In the genomic region with DNA sequence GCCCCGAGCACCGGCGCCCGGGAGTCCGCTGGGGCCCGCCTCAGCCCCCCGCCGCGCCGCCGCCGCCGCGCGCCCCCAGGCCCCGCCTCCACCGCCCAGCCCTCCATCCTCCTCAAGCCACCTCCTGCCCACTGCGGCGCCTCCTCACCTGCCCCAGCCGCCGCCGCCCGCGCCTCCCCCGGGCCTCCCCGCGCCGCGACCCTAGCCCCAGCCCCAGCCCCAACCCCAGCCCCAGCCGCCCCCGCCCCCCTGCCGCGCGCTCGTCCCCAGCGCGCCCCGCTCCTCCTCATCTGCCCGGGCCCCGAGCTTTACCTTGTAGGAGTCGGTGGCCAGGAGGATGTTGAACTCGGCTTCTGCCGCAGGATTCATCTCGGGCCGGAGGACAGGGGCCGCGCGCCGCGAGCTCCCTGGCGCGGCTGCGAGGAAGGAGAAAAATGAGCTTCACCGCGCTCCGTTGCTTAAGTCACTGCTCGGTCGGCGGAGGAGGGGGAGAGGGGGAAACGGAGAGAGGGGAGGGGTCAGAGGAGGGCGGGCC, we compare ENCODE assay signal across 8 cellular contexts. TPM values are rescaled to one million over a fixed set of nuclear protein-coding genes. Genes with fewer than 3 reads are reported as not detected.
DNase-seq lines count a peak whose midpoint lies in the region; ATAC-seq, FAIRE-seq and TF ChIP-seq lines count a peak whose summit lies in the region.

Gene NAMPT, minus strand, starts transcription at position 468 of the 535 bp plus-strand sequence. Its CDS starts 99 bp downstream, at position 369.

- H3K36me3 ChIP-seq in GM23338 (ENCODE audit: insufficient read depth) (no peaks in the 10 kb centered on the region), neutrophil (peaks cover 40% of the 10 kb centered on the region)

- peaks cover 4% of the 10 kb centered on the region for H3F3A ChIP-seq in GM23338 (replicated peaks; ENCODE audit: low read depth)

- H3K4me3 Mint-ChIP-seq in GM23338, result peak within 1 kb of the TSS; percentile 90
- H3K4me3 Mint-ChIP-seq in activated T-cell treated with anti-CD3 and anti-CD28 coated beads, Interleukin-2, amount 50 U/mL, for 4 hours, result peak within 1 kb of the TSS; percentile 96

- ATAC-seq in GM23338, result peak; percentile 41
- ATAC-seq in activated T-cell treated with anti-CD3 and anti-CD28 coated beads, Interleukin-2, amount 50 U/mL, for 4 hours, result peak; percentile 27

- no peaks in the 10 kb centered on the region for H3K9me3 ChIP-seq in neutrophil

- H3K79me2 ChIP-seq in GM23338 (replicated peaks; ENCODE audit: insufficient read depth), result peaks cover 45% of the 10 kb centered on the region

- DNase-seq in GM10266 (ENCODE audit: extremely low spot score) (peak; percentile 40), GM23338 (ENCODE audit: low spot score) (peak; percentile 63), NCI-H146 (lab: John Stamatoyannopoulos, UW) (peak; percentile 82), fibroblast of the aortic adventitia (ENCODE audit: low read depth) (no peak), D721Med (ENCODE audit: insufficient read length, low spot score) (no peak), MV-4-11 (lab: John Stamatoyannopoulos, UW) (no peak)
- peak; percentile 46 for DNase-seq in activated T-cell treated with anti-CD3 and anti-CD28 coated beads, Interleukin-2, amount 50 U/mL, for 4 hours

- no peaks in the 10 kb centered on the region for H3K27me3 ChIP-seq in GM23338 (ENCODE audit: insufficient read depth)
- no peaks in the 10 kb centered on the region for H3K27me3 ChIP-seq in neutrophil

- peaks cover 32% of the 10 kb centered on the region for H4K20me1 ChIP-seq in GM23338 (replicated peaks; ENCODE audit: insufficient read depth)

- peak within 1 kb of the TSS; percentile 97 for H3K27ac Mint-ChIP-seq in GM23338

- peak within 1 kb of the TSS; percentile 94 for H2AFZ ChIP-seq in GM23338

- H3K4me2 ChIP-seq in GM23338, result peak within 1 kb of the TSS; percentile 86

- no peaks in the 10 kb centered on the region for H3K9me2 ChIP-seq in GM23338 (ENCODE audit: insufficient read depth)

- H3K4me1 Mint-ChIP-seq in GM23338, result peaks cover 27% of the 10 kb centered on the region
- H3K4me1 Mint-ChIP-seq in activated T-cell treated with anti-CD3 and anti-CD28 coated beads, Interleukin-2, amount 50 U/mL, for 4 hours (ENCODE audit: low read depth), result peaks cover 35% of the 10 kb centered on the region

- no peak for FAIRE-seq in D721Med (lab: Jason Lieb, UNC)

- H3K4me1 ChIP-seq in GM23338 (ENCODE audit: insufficient read depth), result peaks cover 31% of the 10 kb centered on the region
- H3K4me1 ChIP-seq in neutrophil (ENCODE audit: control insufficient read depth in 1 of 2, insufficient read depth in 1 of 2, low read depth in 1 of 2, low read length in 1 of 2), result peaks cover 22 to 31% of the 10 kb centered on the region in 2 experiments

- peak within 1 kb of the TSS; percentile 100 for H3K27ac ChIP-seq in GM23338 (ENCODE audit: low read depth)
- peak within 1 kb of the TSS; percentile 96 for H3K27ac ChIP-seq in neutrophil

- H3K9me3 Mint-ChIP-seq in GM23338, result no peaks in the 10 kb centered on the region
- H3K9me3 Mint-ChIP-seq in activated T-cell treated with anti-CD3 and anti-CD28 coated beads, Interleukin-2, amount 50 U/mL, for 4 hours, result no peaks in the 10 kb centered on the region

- peak within 1 kb of the TSS; percentile 79 for H3K4me3 ChIP-seq in GM23338
- H3K4me3 ChIP-seq in fibroblast of the aortic adventitia (ENCODE audit: low read depth, low read length), result peak within 1 kb of the TSS; percentile 82
- H3K4me3 ChIP-seq in neutrophil (ENCODE audit: low read depth in 1 of 2, low read length in 1 of 2), result peak within 1 kb of the TSS; percentile 86 to 89

- no peak for TF ChIP-seq CTCF in GM10266 (IDR thresholded peaks at IDR 0.05; ENCODE audit: control insufficient read depth, insufficient read depth, low read depth, missing control alignments)
- TF ChIP-seq CTCF in GM23338 (conservative IDR thresholded peaks at IDR 0.05; ENCODE audit: low read depth in 2 of 2), result no peak
- no peak for TF ChIP-seq CTCF in fibroblast of the aortic adventitia (IDR thresholded peaks at IDR 0.05; ENCODE audit: insufficient read depth, low read length)
- peak; percentile 29 for TF ChIP-seq CTCF in neutrophil (IDR thresholded peaks at IDR 0.05)
- TF ChIP-seq CTCF in D721Med (IDR thresholded peaks at IDR 0.05; ENCODE audit: insufficient read depth, missing control alignments), result no peak

- H3K27me3 Mint-ChIP-seq in GM23338 (ENCODE audit: insufficient read depth, low read depth, poor library complexity), result peaks cover 5% of the 10 kb centered on the region
- H3K27me3 Mint-ChIP-seq in activated T-cell treated with anti-CD3 and anti-CD28 coated beads, Interleukin-2, amount 50 U/mL, for 4 hours (ENCODE audit: low read depth), result no peaks in the 10 kb centered on the region

- H3K36me3 Mint-ChIP-seq in GM23338 (ENCODE audit: low read depth), result no peaks in the 10 kb centered on the region
- peaks cover 35% of the 10 kb centered on the region for H3K36me3 Mint-ChIP-seq in activated T-cell treated with anti-CD3 and anti-CD28 coated beads, Interleukin-2, amount 50 U/mL, for 4 hours (ENCODE audit: insufficient read depth)

TF ChIP-seq in GM23338, 12 proteins besides CTCF, POLR2A, EP300 and RAD21 (continues in another document):
- TF ChIP-seq ZNF331 (CRISPR knock-in tag; IDR thresholded peaks at IDR 0.05; ENCODE audit: low read depth) (no peak), EZH2 (IDR thresholded peaks at IDR 0.05; ENCODE audit: low read depth, unreplicated experiment) (no peak), STAT1 (IDR thresholded peaks at IDR 0.05; ENCODE audit: unreplicated experiment) (no peak), EZH2phosphoT487 (IDR thresholded peaks at IDR 0.05; ENCODE audit: unreplicated experiment) (no peak), NANOG (IDR thresholded peaks at IDR 0.05; ENCODE audit: borderline replicate concordance) (no peak)
- TF ChIP-seq, protein P1, sequence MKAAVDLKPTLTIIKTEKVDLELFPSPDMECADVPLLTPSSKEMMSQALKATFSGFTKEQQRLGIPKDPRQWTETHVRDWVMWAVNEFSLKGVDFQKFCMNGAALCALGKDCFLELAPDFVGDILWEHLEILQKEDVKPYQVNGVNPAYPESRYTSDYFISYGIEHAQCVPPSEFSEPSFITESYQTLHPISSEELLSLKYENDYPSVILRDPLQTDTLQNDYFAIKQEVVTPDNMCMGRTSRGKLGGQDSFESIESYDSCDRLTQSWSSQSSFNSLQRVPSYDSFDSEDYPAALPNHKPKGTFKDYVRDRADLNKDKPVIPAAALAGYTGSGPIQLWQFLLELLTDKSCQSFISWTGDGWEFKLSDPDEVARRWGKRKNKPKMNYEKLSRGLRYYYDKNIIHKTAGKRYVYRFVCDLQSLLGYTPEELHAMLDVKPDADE (IDR thresholded peaks at IDR 0.05), result no peak

RNA-seq across cellular contexts. Expression of gene NAMPT, which starts in this region (rescaled TPM):
- 73.9 and 98.1 TPM in 2 replicates for total RNA-seq in GM23338 (2014; rRNA removed; shearing (Covaris generic))
- polyA plus RNA-seq in GM23338 (2016; fragmentation: Nextera tagmentation; extraction: Ambion mirVana), result 34.3 and 37.9 TPM in 2 replicates
- 1,000 to 10,000 TPM; 1,116 to 1,426 (median 1,121) TPM for total RNA-seq in activated T-cell treated with anti-CD3 and anti-CD28 coated beads, Interleukin-2, amount 50 U/mL, for 4 hours
- 78.8 and 84.4 TPM in 2 replicates for total RNA-seq in fibroblast of the aortic adventitia (ENCODE audit: low replicate concordance)

Comparison
In these comparisons a context has a peak if more than half of its experiments do, and no peak if none do; other contexts are left out.
1. RNA of gene NAMPT (total RNA-seq): 1,116 to 1,426 TPM in activated T-cell treated with anti-CD3 and anti-CD28 coated beads, Interleukin-2, amount 50 U/mL, for 4 hours; 78.8 to 84.4 TPM in fibroblast of the aortic adventitia and 73.9 to 98.1 TPM in GM23338; every median in the first group is over 10 times any median in the second.
2. DNase-seq: peak in GM10266 (single experiment), GM23338 (single experiment), NCI-H146 (single experiment) and activated T-cell treated with anti-CD3 and anti-CD28 coated beads, Interleukin-2, amount 50 U/mL, for 4 hours (single experiment); none in fibroblast of the aortic adventitia (single experiment), D721Med (single experiment) and MV-4-11 (single experiment).
3. Peak in every context shown above with its lines, with median percentiles within 50 percentile points of each other: H3K4me3 ChIP-seq.